Comparison of ENCODE assay signal across 1 cellular context in genomic region chr6:31831350-31832215, GRCh38.
TF ChIP-seq lines count a peak whose summit lies in the region.

No MANE protein-coding gene starts in this region.

TF ChIP-seq in GM23338, 12 proteins besides CTCF, POLR2A, EP300 and RAD21 (continued from another document):
- TF ChIP-seq ZNF462 (CRISPR knock-in tag; IDR thresholded peaks at IDR 0.05), result no peak
- no peak for TF ChIP-seq ZNF331 (CRISPR knock-in tag; IDR thresholded peaks at IDR 0.05; ENCODE audit: low read depth)
- no peak for TF ChIP-seq REST (IDR thresholded peaks at IDR 0.05; ENCODE audit: unreplicated experiment)
- no peak for TF ChIP-seq CREB1 (CRISPR knock-in tag; IDR thresholded peaks at IDR 0.05; ENCODE audit: low read depth)
- no peak for TF ChIP-seq ZNF114 (CRISPR knock-in tag; IDR thresholded peaks at IDR 0.05)
- no peak for TF ChIP-seq NANOG (IDR thresholded peaks at IDR 0.05; ENCODE audit: borderline replicate concordance)
- TF ChIP-seq EZH2phosphoT487 (IDR thresholded peaks at IDR 0.05; ENCODE audit: unreplicated experiment), result no peak
- no peak for TF ChIP-seq ETS1 (IDR thresholded peaks at IDR 0.05)
- no peak for TF ChIP-seq POLR2AphosphoS5 (IDR thresholded peaks at IDR 0.05; ENCODE audit: low read depth)
- TF ChIP-seq EZH2 (IDR thresholded peaks at IDR 0.05; ENCODE audit: low read depth, unreplicated experiment), result no peak
